In genomic region chr4:5658992-5659391, GRCh38 we compare ENCODE assay signal across 14 cellular contexts.
"Had no signal": no experiment of that assay in that cellular context is flagged by ENCODE, and none has a peak within 500 bp of the region (broad histone marks: within the 10 kb centered on the region; RNA-seq: fewer than 3 reads in every experiment).

No MANE protein-coding gene starts in this region.

- ATAC-seq: foreskin keratinocyte, gastroesophageal sphincter, heart right ventricle, left cardiac atrium, left lung, left ventricle myocardium superior, lower lobe of right lung had no signal

- DNase-seq: dermis blood vessel endothelial cell; dorsolateral prefrontal cortex; effector CD4-positive, alpha-beta T cell; effector memory CD4-positive, alpha-beta T cell; foreskin keratinocyte; heart right ventricle; hippocampal formation; left cardiac atrium; left lung; left ventricle myocardium superior; lower lobe of right lung; mesenchymal stem cell; midbrain had no signal
